In genomic region chr11:10930961-10931760, GRCh38 we compare ENCODE assay signal across 8 cellular contexts.
DNase-seq lines count a peak whose midpoint lies in the region; TF ChIP-seq lines count a peak whose summit lies in the region.

No MANE protein-coding gene starts in this region.

- no peak overlapping the region for H3K27ac Mint-ChIP-seq in endothelial cell (ENCODE audit: unreplicated experiment)

- no peak for TF ChIP-seq CTCF in endothelial cell (IDR thresholded peaks at IDR 0.05; ENCODE audit: unreplicated experiment)

- peak overlapping the region; percentile 90 for H3K4me3 Mint-ChIP-seq in endothelial cell (ENCODE audit: unreplicated experiment)

- no peaks in the 10 kb centered on the region for H3K36me3 Mint-ChIP-seq in endothelial cell (ENCODE audit: low read depth, unreplicated experiment)

- peaks cover 16% of the 10 kb centered on the region for H3K4me1 Mint-ChIP-seq in endothelial cell (ENCODE audit: unreplicated experiment)

- peaks cover 4% of the 10 kb centered on the region for H3K27me3 Mint-ChIP-seq in endothelial cell (ENCODE audit: unreplicated experiment)

- H3K9me3 Mint-ChIP-seq in endothelial cell (ENCODE audit: unreplicated experiment) = no peaks in the 10 kb centered on the region

- DNase-seq in AG08396 (ENCODE audit: low spot score) (peak; percentile 82), H4 (ENCODE audit: low spot score) (peak; percentile 70), NCI-H446 treated with DMSO at 0.1 percent for 48 hours (lab: John Stamatoyannopoulos, UW) (peak; percentile 60), endothelial cell (ENCODE audit: low spot score) (peak; percentile 60), medulla oblongata (ENCODE audit: extremely low spot score) (peak; percentile 66), mesenteric fat pad (ENCODE audit: low spot score) (no peak)
- peak; percentile 66 for DNase-seq in activated CD8-positive, alpha-beta memory T cell treated with anti-CD3 and anti-CD28 coated beads, Interleukin-2, amount 50 U/mL, for 48 hours
- DNase-seq in stimulated activated CD8-positive, alpha-beta memory T cell treated with anti-CD3 and anti-CD28 coated beads, Interleukin-2, amount 100 ng/mL, for 1 hour (ENCODE audit: low read depth in 2 of 2) = peak; percentile 2 to 17
